8 cellular contexts compared by ENCODE assay signal in the genomic region with DNA sequence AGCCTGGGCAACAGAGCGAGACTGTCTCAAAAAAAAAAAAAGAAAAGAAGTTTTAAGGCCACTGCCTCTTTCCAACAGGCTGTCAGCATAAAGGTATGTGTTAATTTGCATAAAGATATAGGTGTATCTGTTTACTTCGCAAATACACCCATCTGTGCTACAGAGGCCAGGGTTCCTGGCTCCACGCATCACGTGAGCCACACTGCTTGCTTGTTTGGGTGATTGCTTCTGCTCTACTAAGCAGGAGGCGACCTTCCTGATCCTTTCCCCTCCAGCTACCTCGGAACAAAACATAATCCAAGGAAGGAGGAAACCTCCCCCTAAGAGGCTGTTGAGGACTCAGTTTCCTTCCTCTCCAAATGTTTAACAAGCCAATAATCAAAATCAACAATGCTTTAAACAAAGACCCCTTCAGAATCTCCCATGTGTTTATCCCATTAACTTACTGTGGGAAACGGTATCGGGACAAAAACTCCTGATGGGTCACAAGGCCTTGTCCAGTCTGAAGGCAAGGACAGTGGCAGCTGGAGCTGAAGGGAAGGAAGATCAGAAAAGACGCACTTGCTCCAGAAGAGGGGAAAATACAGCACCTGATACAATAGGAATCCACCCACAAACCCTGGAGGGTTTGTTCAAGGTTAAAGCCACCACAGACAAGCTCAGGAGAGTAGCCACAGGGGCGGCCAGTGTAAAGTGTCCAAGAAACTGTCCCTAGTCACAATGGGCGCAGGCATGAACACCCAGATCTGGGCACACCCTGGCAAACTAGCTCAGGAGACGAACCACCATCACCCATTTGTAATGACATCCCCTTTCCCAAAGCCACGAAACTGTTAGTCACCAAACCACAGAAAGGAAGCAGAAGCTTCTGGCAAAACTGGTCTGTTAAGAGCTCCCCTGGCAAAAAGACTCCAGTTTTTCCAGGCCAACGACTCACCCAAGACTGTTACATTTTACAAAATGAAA. TPM values are rescaled to one million over a fixed set of nuclear protein-coding genes. Genes with fewer than 3 reads are reported as not detected.
DNase-seq lines count a peak whose midpoint lies in the region; ATAC-seq and TF ChIP-seq lines count a peak whose summit lies in the region.

No MANE protein-coding gene starts in this region.

- POLR2A ChIA-PET in naive thymus-derived CD4-positive, alpha-beta T cell (lab: Charles Lee) = interaction anchor here (0.5 kb wide), 1 partner anchor 124 kb away, joined by 7 read pairs; no protein-coding TSS in a partner anchor

- peak; percentile 73 for ATAC-seq in naive thymus-derived CD4-positive, alpha-beta T cell
- ATAC-seq in omental fat pad (ENCODE audit: low FRiP score) = no peak
- no peak for ATAC-seq in GM21825 (IDR thresholded peaks at IDR 0.05; ENCODE audit: unreplicated experiment)

- H4K20me1 ChIP-seq in DOHH2 (ENCODE audit: control insufficient read depth, insufficient read depth, low read depth, low read length) = no peaks in the 10 kb centered on the region

- no peaks in the 10 kb centered on the region for H3K9me3 Mint-ChIP-seq in naive thymus-derived CD4-positive, alpha-beta T cell

- peaks cover 0 to 23% (median 6%) of the 10 kb centered on the region in 7 donors for H3K4me1 Mint-ChIP-seq in naive thymus-derived CD4-positive, alpha-beta T cell

- no peaks in the 10 kb centered on the region for H3K79me2 ChIP-seq in DOHH2 (ENCODE audit: control insufficient read depth, low read length)

- no peaks in the 10 kb centered on the region for H3K36me3 ChIP-seq in DOHH2 (ENCODE audit: control insufficient read depth, low read length)
- H3K36me3 ChIP-seq in naive thymus-derived CD4-positive, alpha-beta T cell (ENCODE audit: control insufficient read depth in 2 of 3, insufficient read depth in 3 of 3, low read length in 3 of 3) = no peaks in the 10 kb centered on the region

- CTCF ChIA-PET in naive thymus-derived CD4-positive, alpha-beta T cell (lab: Charles Lee) = interaction anchor here (0.9 to 1.0 kb wide), 2 partner anchors 15 to 307 kb away, joined by 3 read pairs; no protein-coding TSS in a partner anchor

- H3K27me3 ChIP-seq in DOHH2 (ENCODE audit: control insufficient read depth, low read length) (no peaks in the 10 kb centered on the region), dorsolateral prefrontal cortex (no peaks in the 10 kb centered on the region)
- no peaks in the 10 kb centered on the region for H3K27me3 ChIP-seq in naive thymus-derived CD4-positive, alpha-beta T cell (ENCODE audit: control insufficient read depth in 2 of 2, insufficient read depth in 2 of 2, low read length in 2 of 2)

- H3K9me2 ChIP-seq in DOHH2 (replicated peaks; ENCODE audit: control insufficient read depth, low read length) = no peaks in the 10 kb centered on the region

- peak overlapping the region in 1 of 9 donors; percentile 7 for H3K27ac Mint-ChIP-seq in naive thymus-derived CD4-positive, alpha-beta T cell

- peaks cover 0 to 10% (median 0%) of the 10 kb centered on the region in 5 donors for H3K36me3 Mint-ChIP-seq in naive thymus-derived CD4-positive, alpha-beta T cell

- H3K4me2 ChIP-seq in DOHH2 (ENCODE audit: low read length) = peak overlapping the region; percentile 30

- peaks cover 53% of the 10 kb centered on the region for H3K4me1 ChIP-seq in DOHH2 (ENCODE audit: control insufficient read depth, low read length)
- H3K4me1 ChIP-seq in naive thymus-derived CD4-positive, alpha-beta T cell (ENCODE audit: control insufficient read depth in 2 of 2, insufficient read depth in 2 of 2, low read length in 2 of 2) = no peaks in the 10 kb centered on the region

- no peaks in the 10 kb centered on the region for H3K9me3 ChIP-seq in DOHH2 (ENCODE audit: control insufficient read depth, insufficient read depth, low read length)
- no peaks in the 10 kb centered on the region for H3K9me3 ChIP-seq in naive thymus-derived CD4-positive, alpha-beta T cell (ENCODE audit: control insufficient read depth in 2 of 3, low read length in 3 of 3)

- H3F3A ChIP-seq in DOHH2 (ENCODE audit: control insufficient read depth, insufficient read depth) = peaks cover 3% of the 10 kb centered on the region; the same call in 1 of the 2 replicates

- no peak overlapping the region for H3K4me3 Mint-ChIP-seq in naive thymus-derived CD4-positive, alpha-beta T cell

- TF ChIP-seq CTCF in DOHH2 (IDR thresholded peaks at IDR 0.05; ENCODE audit: low read depth, low read length, poor library complexity, severe bottlenecking) (no peak), dorsolateral prefrontal cortex (IDR thresholded peaks at IDR 0.05 in 54 of 56, conservative IDR thresholded peaks at IDR 0.05 in 2 of 56; ENCODE audit: low read depth in 1 of 56, partially characterized antibody in 56 of 56) (no peak), omental fat pad (IDR thresholded peaks at IDR 0.05) (no peak)

- H3K4me3 ChIP-seq in DOHH2 (ENCODE audit: low read length) (peak overlapping the region; percentile 0; the same call in 1 of the 2 replicates), dorsolateral prefrontal cortex (no peak overlapping the region)
- no peak overlapping the region for H3K4me3 ChIP-seq in naive thymus-derived CD4-positive, alpha-beta T cell (ENCODE audit: low read length)

- no peaks in the 10 kb centered on the region for H3K27me3 Mint-ChIP-seq in naive thymus-derived CD4-positive, alpha-beta T cell

- DNase-seq in NCI-H526 treated with DMSO at 0.1 percent for 48 hours (lab: John Stamatoyannopoulos, UW) = peak; percentile 70
- DNase-seq in dorsolateral prefrontal cortex = peak in 1 of 10 donors; percentile 22
- DNase-seq in naive thymus-derived CD4-positive, alpha-beta T cell = no peak
- no peak for DNase-seq in omental fat pad (ENCODE audit: low spot score)
- no peak for DNase-seq in NK-92 (lab: John Stamatoyannopoulos, UW; ENCODE audit: unreplicated experiment)
- no peak for DNase-seq in central memory CD4-positive, alpha-beta T cell

- H3K27ac ChIP-seq in DOHH2 (ENCODE audit: low read depth, low read length) (no peak overlapping the region), dorsolateral prefrontal cortex (peak overlapping the region in 46 of 59 donors; percentile 1 to 82 (median 50))
- no peak overlapping the region for H3K27ac ChIP-seq in naive thymus-derived CD4-positive, alpha-beta T cell (ENCODE audit: low read depth, low read length)

- intact Hi-C loops in dorsolateral prefrontal cortex (cut with DNase I) = no loop called here
- intact Hi-C loops in naive thymus-derived CD4-positive, alpha-beta T cell (cut with micrococcal nuclease) = no loop called here

RNA-seq across cellular contexts. Expression of a gene that starts 17.2 kb away (rescaled TPM):
- total RNA-seq in dorsolateral prefrontal cortex (10 to 100 TPM; 29.4 to 65.5 (median 43.4) TPM), omental fat pad (10 to 100 TPM; 13.3 to 42.6 (median 15.7) TPM)
- 10 to 100 TPM in 1 of 5 experiments, 1 to 10 TPM in 4; 6.5 to 17.2 (median 7.4) TPM for total RNA-seq in naive thymus-derived CD4-positive, alpha-beta T cell
- 1 to 10 TPM; 5.3 to 6.5 TPM for polyA plus RNA-seq in naive thymus-derived CD4-positive, alpha-beta T cell

RNA-seq across cellular contexts. Expression of a gene that starts 50.3 kb away (rescaled TPM):
- total RNA-seq in dorsolateral prefrontal cortex (10 to 100 TPM; 21.5 to 45.4 (median 31.9) TPM), omental fat pad (10 to 100 TPM; 15.1 to 31.8 (median 19.9) TPM)
- total RNA-seq in naive thymus-derived CD4-positive, alpha-beta T cell = 10 to 100 TPM; 18.0 to 35.1 (median 31.0) TPM
- polyA plus RNA-seq in naive thymus-derived CD4-positive, alpha-beta T cell = 10 to 100 TPM; 39.1 to 44.0 TPM

RNA-seq across cellular contexts. Expression of a gene that starts 50.4 kb away (rescaled TPM):
- 10 to 100 TPM in 61 of 120 experiments, 1 to 10 TPM in 59; 6.4 to 18.0 (median 10.1) TPM for total RNA-seq in dorsolateral prefrontal cortex
- 1 to 10 TPM; 2.7 to 8.3 (median 7.5) TPM for total RNA-seq in naive thymus-derived CD4-positive, alpha-beta T cell
- 1 to 10 TPM; 5.5 to 9.5 TPM for polyA plus RNA-seq in naive thymus-derived CD4-positive, alpha-beta T cell
- total RNA-seq in omental fat pad = 1 to 10 TPM; 4.7 to 6.5 (median 5.6) TPM

Comparison
In these comparisons a context has a peak if more than half of its experiments do, and no peak if none do; other contexts are left out.
1. H3K27ac ChIP-seq: peak in dorsolateral prefrontal cortex (46 of 59); none in DOHH2 (single experiment) and naive thymus-derived CD4-positive, alpha-beta T cell (single experiment).